21 cellular contexts compared by ENCODE assay signal in the genomic region with DNA sequence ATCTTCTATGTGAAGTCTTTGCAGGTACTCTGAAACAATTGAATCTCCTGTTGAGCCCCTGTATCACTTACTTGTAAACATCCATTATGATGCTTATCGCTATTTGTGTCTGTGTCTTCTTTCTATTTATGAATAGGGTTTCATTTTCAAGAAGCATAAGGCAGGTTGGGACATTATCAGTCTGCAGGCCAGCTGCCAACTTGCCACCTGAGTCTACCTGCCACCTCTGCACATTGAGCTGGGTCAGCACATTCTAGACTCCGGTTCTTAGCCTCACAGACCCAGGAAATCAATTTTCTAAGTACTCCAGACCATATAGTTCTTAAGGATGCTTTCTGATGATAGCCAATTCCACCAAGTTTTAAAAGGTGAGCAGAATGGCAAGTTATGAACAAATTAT.
A peak's percentile ranks its signal among the peaks of the same experiment; 100 is the strongest.
DNase-seq lines count a peak whose midpoint lies in the region; ATAC-seq, FAIRE-seq and TF ChIP-seq lines count a peak whose summit lies in the region.
"Had no signal": no experiment of that assay in that cellular context is flagged by ENCODE, and none has a peak within 500 bp of the region (broad histone marks: within the 10 kb centered on the region; RNA-seq: fewer than 3 reads in every experiment).

No MANE protein-coding gene starts in this region.

- no peak overlapping the region for H3K9ac ChIP-seq in BLaER1 treated with 17β-estradiol and CSF1 and Interleukin-3, amounts not matched to agents 10 nM and 100 nM
- no peak overlapping the region for H3K9ac ChIP-seq in Loucy (ENCODE audit: low read depth, low read length, poor library complexity, severe bottlenecking)

- no peak overlapping the region for H2AFZ ChIP-seq in Loucy (ENCODE audit: low read length)

- H3K27ac ChIP-seq in BLaER1 treated with 17β-estradiol and CSF1 and Interleukin-3, amounts not matched to agents 10 nM and 100 nM = peak overlapping the region in 1 of 11 experiments; percentile 41; a peak in 2 of 22 replicates
- H3K27ac ChIP-seq: HL-60, SJSA1 had no signal

- H3K4me3 ChIP-seq in BLaER1 treated with 17β-estradiol and CSF1 and Interleukin-3, amounts not matched to agents 10 nM and 100 nM = no peak overlapping the region
- peak overlapping the region; percentile 21 for H3K4me3 ChIP-seq in Loucy (ENCODE audit: low read length, poor library complexity, severe bottlenecking)
- H3K4me3 ChIP-seq: SJSA1 had no signal

- DNase-seq in NCI-H510A treated with DMSO at 0.1 percent for 48 hours (lab: John Stamatoyannopoulos, UW) = peak; percentile 32
- DNase-seq in NCI-H510A (lab: John Stamatoyannopoulos, UW) = no peak
- DNase-seq in RPMI8226 = peak; percentile 12
- DNase-seq in stimulated activated naive CD4-positive, alpha-beta T cell treated with Interleukin-2 at 50 U/mL for 16 hours (lab: John Stamatoyannopoulos, UW) = no peak
- DNase-seq in RCC 7860 (ENCODE audit: low spot score) = no peak
- DNase-seq: BE2C; CD4-positive, CD25-positive, alpha-beta regulatory T cell; DMS153; Karpas-422; MV-4-11; NCI-H2029; NCI-H446 treated with DMSO at 0.1 percent for 48 hours; NCI-H69 had no signal

- no peaks in the 10 kb centered on the region for H4K20me1 ChIP-seq in BLaER1 treated with 17β-estradiol and CSF1 and Interleukin-3, amounts not matched to agents 10 nM and 100 nM
- no peaks in the 10 kb centered on the region for H4K20me1 ChIP-seq in Loucy (ENCODE audit: insufficient read depth, low read length, poor library complexity, severe bottlenecking)

- ATAC-seq in SK-N-SH treated with all-trans-retinoic acid at 6 μM for 48 hours = no peak
- ATAC-seq: HCT116 had no signal

- H3K9me3 ChIP-seq in BLaER1 treated with 17β-estradiol and CSF1 and Interleukin-3, amounts not matched to agents 10 nM and 100 nM (replicated peaks in 1 of 11) = no peaks in the 10 kb centered on the region
- no peaks in the 10 kb centered on the region for H3K9me3 ChIP-seq in Loucy (ENCODE audit: insufficient read depth, low read depth, low read length)
- H3K9me3 ChIP-seq: BE2C, SJSA1 had no signal

- H3K27me3 ChIP-seq in BLaER1 treated with 17β-estradiol and CSF1 and Interleukin-3, amounts not matched to agents 10 nM and 100 nM = no peaks in the 10 kb centered on the region
- no peaks in the 10 kb centered on the region for H3K27me3 ChIP-seq in Loucy (ENCODE audit: insufficient read depth, low read length, poor library complexity, severe bottlenecking)
- H3K27me3 ChIP-seq: BE2C had no signal

- FAIRE-seq in RCC 7860 (lab: Jason Lieb, UNC) = no peak
- FAIRE-seq: A204.1, GM18507 had no signal

- no peaks in the 10 kb centered on the region for H3K79me2 ChIP-seq in Loucy (ENCODE audit: insufficient read depth, low read length)

- H3K9me2 ChIP-seq in Loucy (replicated peaks; ENCODE audit: low read depth, low read length) = no peaks in the 10 kb centered on the region

- no peak for TF ChIP-seq CTCF in Loucy (conservative IDR thresholded peaks at IDR 0.05; ENCODE audit: low read length)

- no peaks in the 10 kb centered on the region for H3K36me3 ChIP-seq in BLaER1 treated with 17β-estradiol and CSF1 and Interleukin-3, amounts not matched to agents 10 nM and 100 nM
- H3K36me3 ChIP-seq in Loucy (ENCODE audit: insufficient read depth, low read length) = no peaks in the 10 kb centered on the region
- H3K36me3 ChIP-seq: BE2C, SJSA1 had no signal

- no peaks in the 10 kb centered on the region for H3F3A ChIP-seq in Loucy (ENCODE audit: low read depth)

- peak overlapping the region; percentile 35 to 69 (median 57); a peak in 21 of 22 replicates for H3K4me2 ChIP-seq in BLaER1 treated with 17β-estradiol and CSF1 and Interleukin-3, amounts not matched to agents 10 nM and 100 nM
- H3K4me2 ChIP-seq in Loucy (ENCODE audit: low read depth, low read length, poor library complexity, severe bottlenecking) = peak overlapping the region; percentile 58

- peaks cover 9 to 29% (median 18%) of the 10 kb centered on the region in 10 experiments for H3K4me1 ChIP-seq in BLaER1 treated with 17β-estradiol and CSF1 and Interleukin-3, amounts not matched to agents 10 nM and 100 nM
- peaks cover 30% of the 10 kb centered on the region for H3K4me1 ChIP-seq in Loucy (ENCODE audit: insufficient read depth, low read length, poor library complexity, severe bottlenecking)
- H3K4me1 ChIP-seq: BE2C had no signal

TF ChIP-seq in SK-N-SH treated with all-trans-retinoic acid at 6 μM for 48 hours, 23 proteins besides CTCF, POLR2A, EP300 and RAD21:
- TF ChIP-seq OSR1 (CRISPR knock-in tag; IDR thresholded peaks at IDR 0.05) (no peak), GLIS3 (CRISPR knock-in tag; IDR thresholded peaks at IDR 0.05) (no peak), ZNF70 (CRISPR knock-in tag; IDR thresholded peaks at IDR 0.05) (no peak), BACH2 (CRISPR knock-in tag; IDR thresholded peaks at IDR 0.05; ENCODE audit: borderline replicate concordance) (no peak), ZFP3 (CRISPR knock-in tag; IDR thresholded peaks at IDR 0.05) (no peak), SNAI2 (CRISPR knock-in tag; IDR thresholded peaks at IDR 0.05) (no peak), ZNF8 (CRISPR knock-in tag; IDR thresholded peaks at IDR 0.05) (no peak), RARB (CRISPR knock-in tag; IDR thresholded peaks at IDR 0.05) (no peak), ZNF565 (CRISPR knock-in tag; conservative IDR thresholded peaks at IDR 0.05; ENCODE audit: low read depth) (no peak), PPARA (CRISPR knock-in tag; IDR thresholded peaks at IDR 0.05; ENCODE audit: borderline replicate concordance) (no peak), TCF4 (CRISPR knock-in tag; IDR thresholded peaks at IDR 0.05; ENCODE audit: borderline replicate concordance) (no peak), ZFP30 (CRISPR knock-in tag; IDR thresholded peaks at IDR 0.05) (no peak), TOX (CRISPR knock-in tag; IDR thresholded peaks at IDR 0.05; ENCODE audit: borderline replicate concordance) (no peak), ISL1 (CRISPR knock-in tag; IDR thresholded peaks at IDR 0.05) (no peak), CREB5 (CRISPR knock-in tag; IDR thresholded peaks at IDR 0.05; ENCODE audit: low read depth) (no peak), ARNTL (CRISPR knock-in tag; IDR thresholded peaks at IDR 0.05; ENCODE audit: borderline replicate concordance, low read depth) (no peak)
- TF ChIP-seq, protein P1, sequence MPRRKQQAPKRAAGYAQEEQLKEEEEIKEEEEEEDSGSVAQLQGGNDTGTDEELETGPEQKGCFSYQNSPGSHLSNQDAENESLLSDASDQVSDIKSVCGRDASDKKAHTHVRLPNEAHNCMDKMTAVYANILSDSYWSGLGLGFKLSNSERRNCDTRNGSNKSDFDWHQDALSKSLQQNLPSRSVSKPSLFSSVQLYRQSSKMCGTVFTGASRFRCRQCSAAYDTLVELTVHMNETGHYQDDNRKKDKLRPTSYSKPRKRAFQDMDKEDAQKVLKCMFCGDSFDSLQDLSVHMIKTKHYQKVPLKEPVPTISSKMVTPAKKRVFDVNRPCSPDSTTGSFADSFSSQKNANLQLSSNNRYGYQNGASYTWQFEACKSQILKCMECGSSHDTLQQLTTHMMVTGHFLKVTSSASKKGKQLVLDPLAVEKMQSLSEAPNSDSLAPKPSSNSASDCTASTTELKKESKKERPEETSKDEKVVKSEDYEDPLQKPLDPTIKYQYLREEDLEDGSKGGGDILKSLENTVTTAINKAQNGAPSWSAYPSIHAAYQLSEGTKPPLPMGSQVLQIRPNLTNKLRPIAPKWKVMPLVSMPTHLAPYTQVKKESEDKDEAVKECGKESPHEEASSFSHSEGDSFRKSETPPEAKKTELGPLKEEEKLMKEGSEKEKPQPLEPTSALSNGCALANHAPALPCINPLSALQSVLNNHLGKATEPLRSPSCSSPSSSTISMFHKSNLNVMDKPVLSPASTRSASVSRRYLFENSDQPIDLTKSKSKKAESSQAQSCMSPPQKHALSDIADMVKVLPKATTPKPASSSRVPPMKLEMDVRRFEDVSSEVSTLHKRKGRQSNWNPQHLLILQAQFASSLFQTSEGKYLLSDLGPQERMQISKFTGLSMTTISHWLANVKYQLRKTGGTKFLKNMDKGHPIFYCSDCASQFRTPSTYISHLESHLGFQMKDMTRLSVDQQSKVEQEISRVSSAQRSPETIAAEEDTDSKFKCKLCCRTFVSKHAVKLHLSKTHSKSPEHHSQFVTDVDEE (CRISPR knock-in tag; IDR thresholded peaks at IDR 0.05) = no peak
- TF ChIP-seq, protein P2, sequence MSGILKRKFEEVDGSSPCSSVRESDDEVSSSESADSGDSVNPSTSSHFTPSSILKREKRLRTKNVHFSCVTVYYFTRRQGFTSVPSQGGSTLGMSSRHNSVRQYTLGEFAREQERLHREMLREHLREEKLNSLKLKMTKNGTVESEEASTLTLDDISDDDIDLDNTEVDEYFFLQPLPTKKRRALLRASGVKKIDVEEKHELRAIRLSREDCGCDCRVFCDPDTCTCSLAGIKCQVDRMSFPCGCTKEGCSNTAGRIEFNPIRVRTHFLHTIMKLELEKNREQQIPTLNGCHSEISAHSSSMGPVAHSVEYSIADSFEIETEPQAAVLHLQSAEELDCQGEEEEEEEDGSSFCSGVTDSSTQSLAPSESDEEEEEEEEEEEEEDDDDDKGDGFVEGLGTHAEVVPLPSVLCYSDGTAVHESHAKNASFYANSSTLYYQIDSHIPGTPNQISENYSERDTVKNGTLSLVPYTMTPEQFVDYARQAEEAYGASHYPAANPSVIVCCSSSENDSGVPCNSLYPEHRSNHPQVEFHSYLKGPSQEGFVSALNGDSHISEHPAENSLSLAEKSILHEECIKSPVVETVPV (CRISPR knock-in tag; IDR thresholded peaks at IDR 0.05) = no peak

Comparison
In these comparisons a context has a peak if more than half of its experiments do, and no peak if none do; other contexts are left out.
1. DNase-seq: peak in NCI-H510A treated with DMSO at 0.1 percent for 48 hours (single experiment) and RPMI8226 (single experiment); none in NCI-H510A (single experiment), stimulated activated naive CD4-positive, alpha-beta T cell treated with Interleukin-2 at 50 U/mL for 16 hours (single experiment) and RCC 7860 (single experiment).